Comparison of ENCODE assay signal across 8 cellular contexts in genomic region chr9:3441197-3441816, GRCh38.
DNase-seq lines count a peak whose midpoint lies in the region; ATAC-seq and TF ChIP-seq lines count a peak whose summit lies in the region.

No MANE protein-coding gene starts in this region.

- WGBS in thyroid gland, 2 donors = 78 to 85% methylated on average over 7 of the region's 7 CpGs

- H3K4me3 ChIP-seq in HEK293 (ENCODE audit: low read depth, low read length) = no peak overlapping the region
- no peak overlapping the region for H3K4me3 ChIP-seq in MM.1S (ENCODE audit: low read length)
- no peak overlapping the region for H3K4me3 ChIP-seq in lower lobe of right lung
- no peak overlapping the region for H3K4me3 ChIP-seq in thyroid gland (replicated peaks in 1 of 3)

- TF ChIP-seq CTCF in HEK293 (tag by site-specific recombination; IDR thresholded peaks at IDR 0.05) (no peak), MM.1S (IDR thresholded peaks at IDR 0.05; ENCODE audit: low read length) (peak; percentile 71), lower lobe of right lung (IDR thresholded peaks at IDR 0.05) (peak; percentile 57), thyroid gland (IDR thresholded peaks at IDR 0.05) (peak in 5 of 6 experiments; percentile 13 to 72 (median 49))

- no peak overlapping the region for H3K4me2 ChIP-seq in MM.1S (ENCODE audit: low read depth, low read length)

- no peak overlapping the region for H3K9ac ChIP-seq in MM.1S (ENCODE audit: low read length)

- H3K9me2 ChIP-seq in MM.1S (replicated peaks; ENCODE audit: insufficient read depth, low read length) = no peaks in the 10 kb centered on the region

- peak in 3 of 4 experiments; percentile 1 to 7 (median 1) for DNase-seq in activated CD4-positive, CD25-positive, alpha-beta regulatory T cell (lab: John Stamatoyannopoulos, UW)
- no peak for DNase-seq in activated CD4-positive, CD25-positive, alpha-beta regulatory T cell treated with anti-CD3 and anti-CD28 coated beads, Interleukin-2, amount 50 U/mL, for 72 hours
- DNase-seq in MM.1S (peak; percentile 73), T-helper 1 cell (peak in 3 of 5 donors; percentile 4 to 45 (median 30)), lower lobe of right lung (no peak), thyroid gland (peak; percentile 44 to 47)
- DNase-seq in central memory CD8-positive, alpha-beta T cell (ENCODE audit: low spot score in 2 of 2) = no peak

- intact Hi-C loops in lower lobe of right lung (cut with DNase I) = no loop called here
- intact Hi-C loops in thyroid gland (cut with DNase I) = no loop called here

- peak overlapping the region; percentile 76 for H3K27ac Mint-ChIP-seq in central memory CD8-positive, alpha-beta T cell (ENCODE audit: low read depth)

- H3K9me3 Mint-ChIP-seq in central memory CD8-positive, alpha-beta T cell = no peaks in the 10 kb centered on the region

- H3K27me3 ChIP-seq in MM.1S (replicated peaks; ENCODE audit: insufficient read depth, low read length) = no peaks in the 10 kb centered on the region
- no peaks in the 10 kb centered on the region for H3K27me3 ChIP-seq in lower lobe of right lung (ENCODE audit: low read depth)
- no peaks in the 10 kb centered on the region for H3K27me3 ChIP-seq in thyroid gland

- POLR2A ChIA-PET in HEK293 (lab: Yijun Ruan, JAX) = no interaction called here

- H3F3A ChIP-seq in MM.1S (ENCODE audit: insufficient read depth, low read length) = no peaks in the 10 kb centered on the region

- H3K36me3 ChIP-seq in HEK293 (ENCODE audit: control insufficient read depth in 2 of 2, insufficient read depth in 1 of 2, low read length in 2 of 2) = no peaks in the 10 kb centered on the region
- H3K36me3 ChIP-seq in MM.1S (replicated peaks; ENCODE audit: insufficient read depth, low read length) = no peaks in the 10 kb centered on the region
- no peaks in the 10 kb centered on the region for H3K36me3 ChIP-seq in lower lobe of right lung
- H3K36me3 ChIP-seq in thyroid gland = no peaks in the 10 kb centered on the region

- no peak overlapping the region for H2AFZ ChIP-seq in MM.1S (ENCODE audit: low read length)

- H3K27ac ChIP-seq in HEK293 (ENCODE audit: extremely low read depth, low read depth, low read length) (no peak overlapping the region), MM.1S (ENCODE audit: low read length) (no peak overlapping the region), lower lobe of right lung (no peak overlapping the region), thyroid gland (no peak overlapping the region)

- H3K36me3 Mint-ChIP-seq in central memory CD8-positive, alpha-beta T cell (ENCODE audit: insufficient read depth) = peaks cover 4% of the 10 kb centered on the region

- CTCF ChIA-PET in HEK293 (lab: Yijun Ruan, JAX) = interaction anchor here (0.6 to 3.6 kb wide), 49 partner anchors 9 to 1550 kb away, joined by 3 to 42 read pairs (median 4); no protein-coding TSS in a partner anchor

- peaks cover 12% of the 10 kb centered on the region for H3K4me1 Mint-ChIP-seq in central memory CD8-positive, alpha-beta T cell

- H3K4me1 ChIP-seq in HEK293 (ENCODE audit: control insufficient read depth, insufficient read depth, low read length) (no peaks in the 10 kb centered on the region; the same call in 1 of the 2 replicates), MM.1S (ENCODE audit: low read length) (no peaks in the 10 kb centered on the region), lower lobe of right lung (no peaks in the 10 kb centered on the region), thyroid gland (no peaks in the 10 kb centered on the region)

- H4K20me1 ChIP-seq in MM.1S (ENCODE audit: insufficient read depth, low read length) = no peaks in the 10 kb centered on the region

- H3K79me2 ChIP-seq in MM.1S (ENCODE audit: low read length) = no peaks in the 10 kb centered on the region

- peak; percentile 64 for ATAC-seq in central memory CD8-positive, alpha-beta T cell (replicated peaks; ENCODE audit: extremely low read depth, poor library complexity, severe bottlenecking)
- peak; percentile 71 to 86 for ATAC-seq in lower lobe of right lung

- TF ChIP-seq POLR2A in thyroid gland (IDR thresholded peaks at IDR 0.05) = no peak

- H3K9me3 ChIP-seq in HEK293 (ENCODE audit: control insufficient read depth, insufficient read depth, low read depth, low read length) (no peaks in the 10 kb centered on the region), MM.1S (replicated peaks; ENCODE audit: insufficient read depth, low read length) (no peaks in the 10 kb centered on the region), lower lobe of right lung (no peaks in the 10 kb centered on the region), thyroid gland (no peaks in the 10 kb centered on the region)

- no peaks in the 10 kb centered on the region for H3K27me3 Mint-ChIP-seq in central memory CD8-positive, alpha-beta T cell

- no peak overlapping the region for H3K4me3 Mint-ChIP-seq in central memory CD8-positive, alpha-beta T cell

TF ChIP-seq in HEK293, 187 proteins besides CTCF, POLR2A, EP300 and RAD21:
- no peak for TF ChIP-seq ZNF248 (tag by site-specific recombination; IDR thresholded peaks at IDR 0.05)
- peak; percentile 21; the same call in 1 of the 2 replicates for TF ChIP-seq ZNF654 (tag by site-specific recombination; IDR thresholded peaks at IDR 0.05; ENCODE audit: low read depth)
- TF ChIP-seq ZNF596 (tag by site-specific recombination; IDR thresholded peaks at IDR 0.05) = peak; percentile 43; the same call in 1 of the 2 replicates
TF ChIP-seq in HEK293: peak in this region for 2.

Comparison
In these comparisons a context has a peak if more than half of its experiments do, and no peak if none do; other contexts are left out.
1. DNase-seq: peak in activated CD4-positive, CD25-positive, alpha-beta regulatory T cell (3 of 4), MM.1S (single experiment), T-helper 1 cell (3 of 5) and thyroid gland (2 of 2); none in activated CD4-positive, CD25-positive, alpha-beta regulatory T cell treated with anti-CD3 and anti-CD28 coated beads, Interleukin-2, amount 50 U/mL, for 72 hours (single experiment), central memory CD8-positive, alpha-beta T cell (0 of 2) and lower lobe of right lung (single experiment).